ENCODE assay signal across 1 cellular context in the genomic region with DNA sequence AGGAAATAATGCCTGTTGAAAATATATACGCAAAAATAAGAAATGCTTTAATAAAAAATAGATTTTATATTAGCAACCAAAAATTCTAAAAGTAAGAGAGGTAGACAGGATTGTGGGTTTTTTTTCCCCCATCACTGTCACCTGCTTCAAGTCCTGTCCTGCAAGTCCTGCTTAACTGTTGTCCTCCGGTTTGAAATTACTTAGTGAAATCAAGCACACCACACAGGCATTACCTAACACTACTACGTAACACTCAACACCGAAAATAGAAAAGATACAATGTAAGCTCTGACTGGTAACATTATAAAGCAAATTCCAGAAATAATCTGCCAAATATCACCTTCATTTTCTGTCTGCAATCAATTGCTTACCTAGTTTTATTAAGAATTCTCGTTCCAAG.
TF ChIP-seq lines count a peak whose summit lies in the region.

No MANE protein-coding gene starts in this region.

TF ChIP-seq in GM23338, 12 proteins besides CTCF, POLR2A, EP300 and RAD21 (continued from another document):
- TF ChIP-seq, protein P1, sequence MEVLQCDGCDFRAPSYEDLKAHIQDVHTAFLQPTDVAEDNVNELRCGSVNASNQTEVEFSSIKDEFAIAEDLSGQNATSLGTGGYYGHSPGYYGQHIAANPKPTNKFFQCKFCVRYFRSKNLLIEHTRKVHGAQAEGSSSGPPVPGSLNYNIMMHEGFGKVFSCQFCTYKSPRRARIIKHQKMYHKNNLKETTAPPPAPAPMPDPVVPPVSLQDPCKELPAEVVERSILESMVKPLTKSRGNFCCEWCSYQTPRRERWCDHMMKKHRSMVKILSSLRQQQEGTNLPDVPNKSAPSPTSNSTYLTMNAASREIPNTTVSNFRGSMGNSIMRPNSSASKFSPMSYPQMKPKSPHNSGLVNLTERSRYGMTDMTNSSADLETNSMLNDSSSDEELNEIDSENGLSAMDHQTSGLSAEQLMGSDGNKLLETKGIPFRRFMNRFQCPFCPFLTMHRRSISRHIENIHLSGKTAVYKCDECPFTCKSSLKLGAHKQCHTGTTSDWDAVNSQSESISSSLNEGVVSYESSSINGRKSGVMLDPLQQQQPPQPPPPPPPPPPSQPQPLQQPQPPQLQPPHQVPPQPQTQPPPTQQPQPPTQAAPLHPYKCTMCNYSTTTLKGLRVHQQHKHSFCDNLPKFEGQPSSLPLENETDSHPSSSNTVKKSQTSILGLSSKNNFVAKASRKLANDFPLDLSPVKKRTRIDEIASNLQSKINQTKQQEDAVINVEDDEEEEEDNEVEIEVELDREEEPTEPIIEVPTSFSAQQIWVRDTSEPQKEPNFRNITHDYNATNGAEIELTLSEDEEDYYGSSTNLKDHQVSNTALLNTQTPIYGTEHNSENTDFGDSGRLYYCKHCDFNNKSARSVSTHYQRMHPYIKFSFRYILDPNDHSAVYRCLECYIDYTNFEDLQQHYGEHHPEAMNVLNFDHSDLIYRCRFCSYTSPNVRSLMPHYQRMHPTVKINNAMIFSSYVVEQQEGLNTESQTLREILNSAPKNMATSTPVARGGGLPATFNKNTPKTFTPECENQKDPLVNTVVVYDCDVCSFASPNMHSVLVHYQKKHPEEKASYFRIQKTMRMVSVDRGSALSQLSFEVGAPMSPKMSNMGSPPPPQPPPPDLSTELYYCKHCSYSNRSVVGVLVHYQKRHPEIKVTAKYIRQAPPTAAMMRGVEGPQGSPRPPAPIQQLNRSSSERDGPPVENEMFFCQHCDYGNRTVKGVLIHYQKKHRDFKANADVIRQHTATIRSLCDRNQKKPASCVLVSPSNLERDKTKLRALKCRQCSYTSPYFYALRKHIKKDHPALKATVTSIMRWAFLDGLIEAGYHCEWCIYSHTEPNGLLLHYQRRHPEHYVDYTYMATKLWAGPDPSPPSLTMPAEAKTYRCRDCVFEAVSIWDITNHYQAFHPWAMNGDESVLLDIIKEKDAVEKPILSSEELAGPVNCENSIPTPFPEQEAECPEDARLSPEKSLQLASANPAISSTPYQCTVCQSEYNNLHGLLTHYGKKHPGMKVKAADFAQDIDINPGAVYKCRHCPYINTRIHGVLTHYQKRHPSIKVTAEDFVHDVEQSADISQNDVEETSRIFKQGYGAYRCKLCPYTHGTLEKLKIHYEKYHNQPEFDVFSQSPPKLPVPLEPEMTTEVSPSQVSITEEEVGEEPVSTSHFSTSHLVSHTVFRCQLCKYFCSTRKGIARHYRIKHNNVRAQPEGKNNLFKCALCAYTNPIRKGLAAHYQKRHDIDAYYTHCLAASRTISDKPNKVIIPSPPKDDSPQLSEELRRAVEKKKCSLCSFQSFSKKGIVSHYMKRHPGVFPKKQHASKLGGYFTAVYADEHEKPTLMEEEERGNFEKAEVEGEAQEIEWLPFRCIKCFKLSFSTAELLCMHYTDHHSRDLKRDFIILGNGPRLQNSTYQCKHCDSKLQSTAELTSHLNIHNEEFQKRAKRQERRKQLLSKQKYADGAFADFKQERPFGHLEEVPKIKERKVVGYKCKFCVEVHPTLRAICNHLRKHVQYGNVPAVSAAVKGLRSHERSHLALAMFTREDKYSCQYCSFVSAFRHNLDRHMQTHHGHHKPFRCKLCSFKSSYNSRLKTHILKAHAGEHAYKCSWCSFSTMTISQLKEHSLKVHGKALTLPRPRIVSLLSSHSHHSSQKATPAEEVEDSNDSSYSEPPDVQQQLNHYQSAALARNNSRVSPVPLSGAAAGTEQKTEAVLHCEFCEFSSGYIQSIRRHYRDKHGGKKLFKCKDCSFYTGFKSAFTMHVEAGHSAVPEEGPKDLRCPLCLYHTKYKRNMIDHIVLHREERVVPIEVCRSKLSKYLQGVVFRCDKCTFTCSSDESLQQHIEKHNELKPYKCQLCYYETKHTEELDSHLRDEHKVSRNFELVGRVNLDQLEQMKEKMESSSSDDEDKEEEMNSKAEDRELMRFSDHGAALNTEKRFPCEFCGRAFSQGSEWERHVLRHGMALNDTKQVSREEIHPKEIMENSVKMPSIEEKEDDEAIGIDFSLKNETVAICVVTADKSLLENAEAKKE (CRISPR knock-in tag; IDR thresholded peaks at IDR 0.05) = no peak
- TF ChIP-seq, protein P2, sequence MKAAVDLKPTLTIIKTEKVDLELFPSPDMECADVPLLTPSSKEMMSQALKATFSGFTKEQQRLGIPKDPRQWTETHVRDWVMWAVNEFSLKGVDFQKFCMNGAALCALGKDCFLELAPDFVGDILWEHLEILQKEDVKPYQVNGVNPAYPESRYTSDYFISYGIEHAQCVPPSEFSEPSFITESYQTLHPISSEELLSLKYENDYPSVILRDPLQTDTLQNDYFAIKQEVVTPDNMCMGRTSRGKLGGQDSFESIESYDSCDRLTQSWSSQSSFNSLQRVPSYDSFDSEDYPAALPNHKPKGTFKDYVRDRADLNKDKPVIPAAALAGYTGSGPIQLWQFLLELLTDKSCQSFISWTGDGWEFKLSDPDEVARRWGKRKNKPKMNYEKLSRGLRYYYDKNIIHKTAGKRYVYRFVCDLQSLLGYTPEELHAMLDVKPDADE (IDR thresholded peaks at IDR 0.05) = no peak
- TF ChIP-seq ZNF114 (CRISPR knock-in tag; IDR thresholded peaks at IDR 0.05) (no peak), ZNF331 (CRISPR knock-in tag; IDR thresholded peaks at IDR 0.05; ENCODE audit: low read depth) (no peak), NANOG (IDR thresholded peaks at IDR 0.05; ENCODE audit: borderline replicate concordance) (no peak), EZH2 (IDR thresholded peaks at IDR 0.05; ENCODE audit: low read depth, unreplicated experiment) (no peak), JUNB (IDR thresholded peaks at IDR 0.05; ENCODE audit: unreplicated experiment) (no peak)
